19 cellular contexts compared by ENCODE assay signal in genomic region chr6:37438912-37439311, GRCh38.
"Had no signal": no experiment of that assay in that cellular context is flagged by ENCODE, and none has a peak within 500 bp of the region (broad histone marks: within the 10 kb centered on the region; RNA-seq: fewer than 3 reads in every experiment).

No MANE protein-coding gene starts in this region.

- H3K27ac ChIP-seq: coronary artery, lower lobe of right lung, parathyroid adenoma, tibial artery had no signal

- H3K9me3 ChIP-seq: lower lobe of right lung, mucosa of descending colon, tibial artery had no signal

- H3K27me3 ChIP-seq: tibial artery had no signal

- H3K9ac ChIP-seq: parathyroid adenoma had no signal

- ATAC-seq: activated CD4-positive, alpha-beta T cell treated with anti-CD3 and anti-CD28 coated beads for 36 hours; left lobe of liver; lower lobe of right lung; mucosa of descending colon; right cardiac atrium; stimulated activated naive CD8-positive, alpha-beta T cell treated with anti-CD3 and anti-CD28 coated beads, Interleukin-15, Interleukin-2, amounts not matched to agents 100 U/mL and 50 U/mL, for 24 hours had no signal

- H3K27me3 Mint-ChIP-seq: activated B cell treated with CpG ODN at 0.5 μM for 24 hours; activated CD4-positive, alpha-beta memory T cell treated with anti-CD3 and anti-CD28 coated beads for 36 hours; activated CD4-positive, alpha-beta T cell treated with anti-CD3 and anti-CD28 coated beads for 36 hours had no signal

- H3K27ac Mint-ChIP-seq: activated B cell treated with CpG ODN at 0.5 μM for 24 hours; activated CD4-positive, alpha-beta memory T cell treated with anti-CD3 and anti-CD28 coated beads for 36 hours; activated CD4-positive, alpha-beta T cell treated with anti-CD3 and anti-CD28 coated beads for 36 hours; nephron progenitor cell had no signal

- H3K9me3 Mint-ChIP-seq: activated B cell treated with CpG ODN at 0.5 μM for 24 hours; activated CD4-positive, alpha-beta memory T cell treated with anti-CD3 and anti-CD28 coated beads for 36 hours; nephron progenitor cell had no signal

- H3K4me3 ChIP-seq: coronary artery, lower lobe of right lung, mucosa of descending colon, tibial artery had no signal

- DNase-seq: activated B cell treated with CpG ODN at 0.5 μM for 24 hours; activated CD4-positive, alpha-beta memory T cell treated with anti-CD3 and anti-CD28 coated beads for 36 hours; activated CD4-positive, alpha-beta T cell treated with anti-CD3 and anti-CD28 coated beads for 36 hours; activated gamma-delta T cell; amygdala; cerebellar nuclear complex; foreskin melanocyte; lower lobe of right lung; mesendoderm; mucosa of descending colon; nephron progenitor cell; right cardiac atrium; stimulated activated CD4-positive, alpha-beta T cell treated with anti-CD3 and anti-CD28 coated beads, Interleukin-4, amount 100 ng/mL, for 24 hours; stimulated activated naive CD8-positive, alpha-beta T cell treated with anti-CD3 and anti-CD28 coated beads, Interleukin-15, Interleukin-2, amounts not matched to agents 100 U/mL and 50 U/mL, for 24 hours; substantia nigra; tibial artery had no signal

- H3K4me3 Mint-ChIP-seq: activated B cell treated with CpG ODN at 0.5 μM for 24 hours; activated CD4-positive, alpha-beta memory T cell treated with anti-CD3 and anti-CD28 coated beads for 36 hours; activated CD4-positive, alpha-beta T cell treated with anti-CD3 and anti-CD28 coated beads for 36 hours; nephron progenitor cell had no signal
